ENCODE assay signal across 8 cellular contexts in the genomic region with DNA sequence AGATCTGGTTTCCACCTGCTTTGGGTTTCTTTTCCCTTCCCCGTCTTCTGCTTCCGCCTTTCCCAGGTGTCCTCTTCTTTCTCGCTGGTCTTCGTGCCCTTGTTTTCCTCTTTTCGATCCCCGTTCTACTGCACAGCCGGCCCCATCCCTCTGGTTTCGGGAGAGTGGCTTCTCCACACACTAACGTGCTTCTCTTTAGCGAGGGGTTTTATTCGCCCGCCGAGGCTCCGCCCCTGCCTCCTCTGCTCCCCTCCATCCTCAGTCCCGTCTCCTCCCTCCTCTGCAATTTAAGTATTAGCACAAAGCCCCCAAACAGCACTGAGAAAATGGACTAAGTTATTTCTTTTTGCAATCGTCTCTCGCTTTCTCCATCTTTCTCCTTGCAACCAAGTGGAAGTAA. TPM values are rescaled to one million over a fixed set of nuclear protein-coding genes. Genes with fewer than 3 reads are reported as not detected.
DNase-seq lines count a peak whose midpoint lies in the region; FAIRE-seq and TF ChIP-seq lines count a peak whose summit lies in the region.

SLC7A8 (minus strand) TSS at position 182 of the 400 bp plus-strand sequence. CDS start 746 bp downstream, outside the sequence.

- TF ChIP-seq CTCF in DOHH2 (IDR thresholded peaks at IDR 0.05; ENCODE audit: low read depth, low read length, poor library complexity, severe bottlenecking) (no peak), hepatocyte (IDR thresholded peaks at IDR 0.05; ENCODE audit: poor library complexity) (no peak)

- peak within 1 kb of the TSS; percentile 80 for H2AFZ ChIP-seq in hepatocyte

- H3K27me3 ChIP-seq in DOHH2 (ENCODE audit: control insufficient read depth, low read length) (peaks cover 37% of the 10 kb centered on the region), hepatocyte (no peaks in the 10 kb centered on the region), rectal smooth muscle tissue (ENCODE audit: control insufficient read depth, insufficient read depth, low read length) (no peaks in the 10 kb centered on the region)

- peak within 1 kb of the TSS; percentile 75 for H3K4me2 ChIP-seq in DOHH2 (ENCODE audit: low read length)
- H3K4me2 ChIP-seq in hepatocyte, result peak within 1 kb of the TSS; percentile 85

- H4K20me1 ChIP-seq in DOHH2 (ENCODE audit: control insufficient read depth, insufficient read depth, low read depth, low read length) (no peaks in the 10 kb centered on the region), hepatocyte (ENCODE audit: insufficient read depth, poor library complexity, severe bottlenecking) (no peaks in the 10 kb centered on the region)

- peak within 1 kb of the TSS; percentile 41 for H3K9ac ChIP-seq in rectal smooth muscle tissue (ENCODE audit: low read length)

- no peaks in the 10 kb centered on the region for H3K36me3 ChIP-seq in DOHH2 (ENCODE audit: control insufficient read depth, low read length)
- no peaks in the 10 kb centered on the region for H3K36me3 ChIP-seq in hepatocyte (replicated peaks; ENCODE audit: insufficient read depth, low read depth)
- H3K36me3 ChIP-seq in rectal smooth muscle tissue (ENCODE audit: control insufficient read depth, insufficient read depth, low read length), result no peaks in the 10 kb centered on the region

- H3K9me3 ChIP-seq in DOHH2 (ENCODE audit: control insufficient read depth, insufficient read depth, low read length) (no peaks in the 10 kb centered on the region), hepatocyte (ENCODE audit: low read depth) (no peaks in the 10 kb centered on the region)

- H3K79me2 ChIP-seq in DOHH2 (ENCODE audit: control insufficient read depth, low read length) (no peaks in the 10 kb centered on the region), hepatocyte (peaks cover 17% of the 10 kb centered on the region)

- peaks cover 26% of the 10 kb centered on the region for H3K4me1 ChIP-seq in DOHH2 (ENCODE audit: control insufficient read depth, low read length)
- peaks cover 8% of the 10 kb centered on the region for H3K4me1 ChIP-seq in hepatocyte (ENCODE audit: insufficient read depth)
- H3K4me1 ChIP-seq in rectal smooth muscle tissue (ENCODE audit: control insufficient read depth, insufficient read depth, low read length), result peaks cover 3% of the 10 kb centered on the region

- no peak for FAIRE-seq in GM19239 (lab: Jason Lieb, UNC)

- WGBS in hepatocyte (ENCODE audit: low lambda C conversion rate, missing lambda C conversion rate), result 4% methylated on average over 17 of the region's 17 CpGs

- H3K9me2 ChIP-seq in DOHH2 (replicated peaks; ENCODE audit: control insufficient read depth, low read length) (no peaks in the 10 kb centered on the region), hepatocyte (replicated peaks; ENCODE audit: insufficient read depth) (no peaks in the 10 kb centered on the region)

- H3K4me3 ChIP-seq in DOHH2 (ENCODE audit: low read length) (peak within 1 kb of the TSS; percentile 71), hepatocyte (peak within 1 kb of the TSS; percentile 66), rectal smooth muscle tissue (ENCODE audit: low read length) (peak within 1 kb of the TSS; percentile 74)

- DNase-seq in NCI-H526 treated with DMSO at 0.1 percent for 48 hours (lab: John Stamatoyannopoulos, UW) (peak; percentile 16), hepatocyte (ENCODE audit: low spot score) (peak; percentile 73), SIG-M5 (lab: John Stamatoyannopoulos, UW) (no peak), GM19239 (ENCODE audit: insufficient read length, low spot score) (no peak)
- no peak for DNase-seq in activated CD4-positive, CD25-positive, alpha-beta regulatory T cell treated with anti-CD3 and anti-CD28 coated beads, Interleukin-2, amount 50 U/mL, for 72 hours

- H3F3A ChIP-seq in DOHH2 (ENCODE audit: control insufficient read depth, insufficient read depth), result peaks cover 7% of the 10 kb centered on the region; the same call in 1 of the 2 replicates

- H3K27ac ChIP-seq in DOHH2 (ENCODE audit: low read depth, low read length), result no peak within 1 kb of the TSS
- peak within 1 kb of the TSS; percentile 69 for H3K27ac ChIP-seq in angular gyrus (ENCODE audit: low read depth, low read length)
- peak within 1 kb of the TSS; percentile 54 for H3K27ac ChIP-seq in hepatocyte
- H3K27ac ChIP-seq in rectal smooth muscle tissue (ENCODE audit: low read depth, low read length), result no peak within 1 kb of the TSS

RNA-seq across cellular contexts. Expression of gene SLC7A8, which starts in this region (rescaled TPM):
- total RNA-seq in hepatocyte, result 39.5 and 54.6 TPM in 2 replicates
- polyA plus RNA-seq in hepatocyte, result 85.0 and 123 TPM in 2 replicates

Comparison
In these comparisons a context has a peak if more than half of its experiments do, and no peak if none do; other contexts are left out.
1. H3K27ac ChIP-seq: peak in angular gyrus (single experiment) and hepatocyte (single experiment); none in DOHH2 (single experiment) and rectal smooth muscle tissue (single experiment).
2. DNase-seq: peak in NCI-H526 treated with DMSO at 0.1 percent for 48 hours (single experiment) and hepatocyte (single experiment); none in SIG-M5 (single experiment), GM19239 (single experiment) and activated CD4-positive, CD25-positive, alpha-beta regulatory T cell treated with anti-CD3 and anti-CD28 coated beads, Interleukin-2, amount 50 U/mL, for 72 hours (single experiment).
3. Peak in every context shown above with its lines, with median percentiles within 50 percentile points of each other: H3K4me3 ChIP-seq.